ENCODE assay signal across 17 cellular contexts in genomic region chr13:95113601-95114000, GRCh38.
DNase-seq lines count a peak whose midpoint lies in the region; ATAC-seq, FAIRE-seq and TF ChIP-seq lines count a peak whose summit lies in the region.
"Had no signal": no experiment of that assay in that cellular context is flagged by ENCODE, and none has a peak within 500 bp of the region (broad histone marks: within the 10 kb centered on the region; RNA-seq: fewer than 3 reads in every experiment).

No MANE protein-coding gene starts in this region.

- H2AK5ac ChIP-seq in neuronal stem cell (ENCODE audit: low read depth, low read length), result no peak overlapping the region

- no peak overlapping the region for H3K4me3 ChIP-seq in GM23338
- H3K4me3 ChIP-seq in Panc1 (ENCODE audit: low read depth in 2 of 2, low read length in 2 of 2), result no peak overlapping the region
- no peak overlapping the region for H3K4me3 ChIP-seq in endothelial cell of umbilical vein (replicated peaks in 1 of 3; ENCODE audit: insufficient read depth in 1 of 3, low read depth in 1 of 3, low read length in 3 of 3)
- H3K4me3 ChIP-seq in neuronal stem cell (ENCODE audit: low read length in 2 of 2), result no peak overlapping the region
- no peak overlapping the region for H3K4me3 ChIP-seq in PC-9
- H3K4me3 ChIP-seq: BLaER1, GM12878 had no signal

- H2AFZ ChIP-seq in GM23338 (no peak overlapping the region), endothelial cell of umbilical vein (ENCODE audit: low read depth, low read length) (no peak overlapping the region), neuronal stem cell (ENCODE audit: low read length) (peak overlapping the region; percentile 48), PC-9 (no peak overlapping the region)

- H3K27ac ChIP-seq in GM23338 (ENCODE audit: low read depth) (no peak overlapping the region), Panc1 (ENCODE audit: low read length) (peak overlapping the region; percentile 63), endothelial cell of umbilical vein (ENCODE audit: insufficient read depth, low read depth, low read length) (peak overlapping the region; percentile 39), neuronal stem cell (replicated peaks; ENCODE audit: low read length) (peak overlapping the region; percentile 66), PC-9 (no peak overlapping the region)
- H3K27ac ChIP-seq: BLaER1 had no signal

- H3K4me2 ChIP-seq in GM23338, result no peak overlapping the region
- H3K4me2 ChIP-seq in endothelial cell of umbilical vein (ENCODE audit: insufficient read depth, low read length), result no peak overlapping the region
- H3K4me2 ChIP-seq in neuronal stem cell (ENCODE audit: insufficient read depth, low read length, poor library complexity, severe bottlenecking), result no peak overlapping the region
- H3K4me2 ChIP-seq in PC-9, result no peak overlapping the region
- H3K4me2 ChIP-seq: BLaER1 had no signal

- H3K9me3 ChIP-seq in Panc1 (ENCODE audit: control insufficient read depth, insufficient read depth, low read depth, low read length), result peaks cover 5% of the 10 kb centered on the region; the same call in 1 of the 2 replicates
- H3K9me3 ChIP-seq in endothelial cell of umbilical vein (replicated peaks; ENCODE audit: control insufficient read depth, insufficient read depth, low read length), result no peaks in the 10 kb centered on the region
- H3K9me3 ChIP-seq in neuronal stem cell (replicated peaks in 1 of 2; ENCODE audit: control insufficient read depth in 2 of 2, insufficient read depth in 1 of 2, low read depth in 1 of 2, low read length in 2 of 2), result peaks cover 2 to 5% of the 10 kb centered on the region in 2 donors
- no peaks in the 10 kb centered on the region for H3K9me3 ChIP-seq in PC-9 (ENCODE audit: insufficient read depth, low read depth)

- peaks cover 11% of the 10 kb centered on the region; the same call in 1 of the 2 replicates for H3K4me1 ChIP-seq in GM23338 (ENCODE audit: insufficient read depth)
- peaks cover 16% of the 10 kb centered on the region for H3K4me1 ChIP-seq in Panc1 (ENCODE audit: control insufficient read depth, insufficient read depth, low read length)
- peaks cover 43% of the 10 kb centered on the region for H3K4me1 ChIP-seq in endothelial cell of umbilical vein (ENCODE audit: control insufficient read depth, extremely low read depth, insufficient read depth, low read length)
- peaks cover 16 to 17% of the 10 kb centered on the region in 2 donors for H3K4me1 ChIP-seq in neuronal stem cell (ENCODE audit: control insufficient read depth in 2 of 2, insufficient read depth in 1 of 2, low read depth in 1 of 2, low read length in 2 of 2)
- H3K4me1 ChIP-seq in PC-9 (replicated peaks; ENCODE audit: insufficient read depth), result no peaks in the 10 kb centered on the region
- H3K4me1 ChIP-seq: BLaER1 had no signal

- H3K4ac ChIP-seq in neuronal stem cell (ENCODE audit: low read length), result no peak overlapping the region

- H4K8ac ChIP-seq in neuronal stem cell (ENCODE audit: low read depth, low read length), result no peak overlapping the region

- intact Hi-C loops in Panc1 (cut with micrococcal nuclease; ENCODE audit: unreplicated experiment), result no loop called here
- intact Hi-C loops in endothelial cell of umbilical vein (cut with micrococcal nuclease), result loop anchor here (2.0 kb wide), 2 partner anchors 15 to 29 kb away; no protein-coding TSS in a partner anchor
- intact Hi-C loops in PC-9 (cut with micrococcal nuclease; ENCODE audit: unreplicated experiment), result no loop called here

- no peak overlapping the region for H2BK5ac ChIP-seq in neuronal stem cell (ENCODE audit: low read length)

- H3K4me3 Mint-ChIP-seq in GM23338, result no peak overlapping the region
- H3K4me3 Mint-ChIP-seq in chondrocyte (ENCODE audit: unreplicated experiment), result no peak overlapping the region

- H4K20me1 ChIP-seq in GM23338 (replicated peaks; ENCODE audit: insufficient read depth) (no peaks in the 10 kb centered on the region), endothelial cell of umbilical vein (replicated peaks; ENCODE audit: control insufficient read depth, extremely low read depth, insufficient read depth, low read length) (no peaks in the 10 kb centered on the region), PC-9 (ENCODE audit: insufficient read depth) (no peaks in the 10 kb centered on the region)
- H4K20me1 ChIP-seq: BLaER1 had no signal

- H3K79me1 ChIP-seq in neuronal stem cell (ENCODE audit: low read depth, low read length), result no peaks in the 10 kb centered on the region

- TF ChIP-seq CTCF in GM23338 (conservative IDR thresholded peaks at IDR 0.05; ENCODE audit: low read depth in 2 of 2) (no peak), Panc1 (IDR thresholded peaks at IDR 0.05) (no peak), endothelial cell of umbilical vein (IDR thresholded peaks at IDR 0.05; ENCODE audit: extremely low read depth in 1 of 2, insufficient read depth in 1 of 2, low read depth in 1 of 2, low read length in 2 of 2) (no peak), PC-9 (conservative IDR thresholded peaks at IDR 0.05) (no peak), chondrocyte (IDR thresholded peaks at IDR 0.05) (no peak)

- POLR2A ChIA-PET in Panc1 (lab: Charles Lee) (no interaction called here), endothelial cell of umbilical vein (lab: Charles Lee) (no interaction called here), PC-9 (lab: Charles Lee; ENCODE audit: unreplicated experiment) (no interaction called here)

- no peak for TF ChIP-seq POLR2A in endothelial cell of umbilical vein (IDR thresholded peaks at IDR 0.05; ENCODE audit: low read depth, low read length)

- WGBS in neuronal stem cell (ENCODE audit: extremely low coverage in 2 of 2, insufficient read length in 2 of 2, insufficient replicate concordance in 1 of 2), 2 donors, result no CpG with 5 or more reads among the region's 5 CpGs

- CTCF ChIA-PET in Panc1 (lab: Charles Lee) (no interaction called here), endothelial cell of umbilical vein (lab: Charles Lee) (interaction anchor here (1.1 to 1.9 kb wide), 4 partner anchors 12 to 494 kb away, joined by 3 to 6 read pairs (median 4); no protein-coding TSS in a partner anchor), PC-9 (lab: Charles Lee) (no interaction called here)

- peaks cover 20% of the 10 kb centered on the region; the same call in 2 of the 3 replicates for H3K4me1 Mint-ChIP-seq in GM23338
- peaks cover 3% of the 10 kb centered on the region for H3K4me1 Mint-ChIP-seq in chondrocyte (ENCODE audit: low read depth)

- H2BK15ac ChIP-seq in neuronal stem cell (ENCODE audit: low read length), result no peak overlapping the region

- H4K91ac ChIP-seq in neuronal stem cell (ENCODE audit: low read depth, low read length, poor library complexity), result no peak overlapping the region

- dilution Hi-C loops in endothelial cell of umbilical vein (cut with MboI; ENCODE audit: extremely low pct_ligation_motif_present, low sequenced_read_pairs), result no loop called here

- no peak overlapping the region for H2BK12ac ChIP-seq in neuronal stem cell (ENCODE audit: low read length)

- H3K36me3 Mint-ChIP-seq in GM23338 (ENCODE audit: low read depth) (peaks cover 3% of the 10 kb centered on the region), chondrocyte (ENCODE audit: low read depth) (no peaks in the 10 kb centered on the region)

- peak; percentile 23 for DNase-seq in GM23338 (ENCODE audit: low spot score)
- no peak for DNase-seq in Panc1 (ENCODE audit: low read depth, low spot score)
- DNase-seq in endothelial cell of umbilical vein (ENCODE audit: low read depth, low spot score), result no peak
- DNase-seq in neuronal stem cell (ENCODE audit: low spot score), result peak; percentile 50
- no peak for DNase-seq in PC-9
- DNase-seq in chondrocyte (ENCODE audit: low spot score), result no peak
- DNase-seq: 8988T, AML-193, Calu3, DMS 273 treated with DMSO at 0.1 percent for 48 hours, IMR-90, KBM-7 had no signal

- H3K79me2 ChIP-seq in GM23338 (replicated peaks; ENCODE audit: insufficient read depth), result no peaks in the 10 kb centered on the region
- H3K79me2 ChIP-seq in endothelial cell of umbilical vein (ENCODE audit: control insufficient read depth, insufficient read depth, low read length), result no peaks in the 10 kb centered on the region
- no peaks in the 10 kb centered on the region for H3K79me2 ChIP-seq in PC-9 (ENCODE audit: low read depth)

- peaks cover 3% of the 10 kb centered on the region; the same call in 2 of the 3 replicates for H3K9me3 Mint-ChIP-seq in GM23338
- H3K9me3 Mint-ChIP-seq in chondrocyte (ENCODE audit: low read depth), result no peaks in the 10 kb centered on the region

- H3K9ac ChIP-seq in endothelial cell of umbilical vein (replicated peaks; ENCODE audit: extremely low read depth, insufficient read depth, low read length) (no peak overlapping the region), neuronal stem cell (ENCODE audit: low read depth, low read length, poor library complexity) (no peak overlapping the region)
- H3K9ac ChIP-seq: BLaER1 had no signal

- H2BK120ac ChIP-seq in neuronal stem cell (ENCODE audit: low read depth, low read length), result no peak overlapping the region

- H3K9me2 ChIP-seq in GM23338 (ENCODE audit: insufficient read depth) (0 out of 2 replicates have a peak, but pooled peaks cover 4% of the 10 kb centered on the region), PC-9 (ENCODE audit: insufficient read depth) (no peaks in the 10 kb centered on the region)

- no peak overlapping the region for H3K14ac ChIP-seq in neuronal stem cell (ENCODE audit: low read length)

- no peak for FAIRE-seq in endothelial cell of umbilical vein (lab: Jason Lieb, UNC)
- FAIRE-seq: GM12878, GM18507 had no signal

- H3K27ac Mint-ChIP-seq in GM23338, result no peak overlapping the region
- no peak overlapping the region for H3K27ac Mint-ChIP-seq in chondrocyte (ENCODE audit: unreplicated experiment)

- H3K18ac ChIP-seq in neuronal stem cell (ENCODE audit: low read length), result no peak overlapping the region

- H3K36me3 ChIP-seq in GM23338 (ENCODE audit: insufficient read depth), result no peaks in the 10 kb centered on the region
- H3K36me3 ChIP-seq in Panc1 (ENCODE audit: control insufficient read depth, insufficient read depth, low read length), result no peaks in the 10 kb centered on the region
- no peaks in the 10 kb centered on the region for H3K36me3 ChIP-seq in endothelial cell of umbilical vein (ENCODE audit: control insufficient read depth in 2 of 2, extremely low read depth in 1 of 2, insufficient read depth in 2 of 2, low read length in 2 of 2)
- H3K36me3 ChIP-seq in neuronal stem cell (replicated peaks in 1 of 2; ENCODE audit: control insufficient read depth in 2 of 2, insufficient read depth in 2 of 2, low read length in 2 of 2), result no peaks in the 10 kb centered on the region
- no peaks in the 10 kb centered on the region for H3K36me3 ChIP-seq in PC-9 (ENCODE audit: low read depth)

- H3K27me3 Mint-ChIP-seq in GM23338 (ENCODE audit: insufficient read depth, low read depth, poor library complexity) (no peaks in the 10 kb centered on the region), chondrocyte (ENCODE audit: low read depth) (no peaks in the 10 kb centered on the region)

- H3K23ac ChIP-seq in neuronal stem cell (ENCODE audit: low read depth, low read length, poor library complexity), result no peak overlapping the region

- ATAC-seq in GM23338 (peak; percentile 47; the same call in 2 of the 3 replicates), Panc1 (no peak), HG03439 (IDR thresholded peaks at IDR 0.05; ENCODE audit: unreplicated experiment) (no peak)
- ATAC-seq: GM12878, HCT116 had no signal

- BruUV-seq in Panc1 (replicated peaks; lab: Mats Ljungman, UMichigan) (no TSS peak), endothelial cell of umbilical vein (replicated peaks; lab: Mats Ljungman, UMichigan) (no TSS peak), PC-9 (replicated peaks; lab: Mats Ljungman, UMichigan) (no TSS peak)

- H3K27me3 ChIP-seq in GM23338 (ENCODE audit: insufficient read depth) (no peaks in the 10 kb centered on the region), Panc1 (ENCODE audit: control insufficient read depth, insufficient read depth, low read length) (no peaks in the 10 kb centered on the region), endothelial cell of umbilical vein (ENCODE audit: control insufficient read depth in 2 of 2, insufficient read depth in 2 of 2, low read length in 2 of 2) (no peaks in the 10 kb centered on the region), neuronal stem cell (ENCODE audit: control insufficient read depth in 3 of 3, insufficient read depth in 3 of 3, low read depth in 1 of 3, low read length in 3 of 3) (no peaks in the 10 kb centered on the region), PC-9 (ENCODE audit: insufficient read depth, low read depth) (no peaks in the 10 kb centered on the region)
- H3K27me3 ChIP-seq: BLaER1 had no signal

- H3F3A ChIP-seq in GM23338 (replicated peaks; ENCODE audit: low read depth) (no peaks in the 10 kb centered on the region), PC-9 (ENCODE audit: insufficient read depth, low read depth) (no peaks in the 10 kb centered on the region)

- in situ Hi-C loops in Panc1 (cut with HindIII; ENCODE audit: low pct_unique_long_range_greater_than_20kb, low sequenced_read_pairs), result no loop called here

- no peaks in the 10 kb centered on the region for H3K9me1 ChIP-seq in endothelial cell of umbilical vein (replicated peaks; ENCODE audit: control insufficient read depth, extremely low read depth, insufficient read depth, low read length)

Comparison
In these comparisons a context has a peak if more than half of its experiments do, and no peak if none do; other contexts are left out.
1. DNase-seq: peak in GM23338 (single experiment) and neuronal stem cell (single experiment); none in Panc1 (single experiment), endothelial cell of umbilical vein (single experiment), PC-9 (0 of 2) and chondrocyte (single experiment).
2. H3K27ac ChIP-seq: peak in Panc1 (single experiment), endothelial cell of umbilical vein (single experiment) and neuronal stem cell (single experiment); none in GM23338 (single experiment) and PC-9 (single experiment).